18 cellular contexts compared by ENCODE assay signal in the genomic region with DNA sequence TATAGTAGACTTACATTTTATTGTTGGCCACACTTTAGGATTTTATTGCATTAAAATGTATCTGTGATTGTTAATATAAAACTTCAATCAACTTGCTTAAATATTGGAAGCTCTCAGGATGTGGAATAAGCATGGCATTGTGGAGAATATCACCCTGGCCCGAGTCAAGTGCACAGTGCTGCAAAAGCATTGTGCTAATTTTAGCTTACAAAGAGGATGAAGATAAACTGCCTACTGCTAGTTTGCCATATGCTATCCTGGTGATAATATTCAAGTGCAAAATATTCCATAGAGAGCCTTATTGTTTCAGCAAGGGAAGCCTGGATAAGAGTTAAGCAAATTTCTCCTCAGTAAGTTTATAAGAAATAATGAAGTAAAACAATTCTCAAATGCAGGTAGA. TPM values are rescaled to one million over a fixed set of nuclear protein-coding genes. Genes with fewer than 3 reads are reported as not detected.
A peak's percentile ranks its signal among the peaks of the same experiment; 100 is the strongest.
DNase-seq lines count a peak whose midpoint lies in the region; ATAC-seq, FAIRE-seq and TF ChIP-seq lines count a peak whose summit lies in the region.
"Had no signal": no experiment of that assay in that cellular context is flagged by ENCODE, and none has a peak within 500 bp of the region (broad histone marks: within the 10 kb centered on the region; RNA-seq: fewer than 3 reads in every experiment).

No MANE protein-coding gene starts in this region.

- H3K4me3 ChIP-seq in right lobe of liver (no peak overlapping the region), HepG2 (replicated peaks in 1 of 3; ENCODE audit: insufficient read depth in 1 of 3, low read depth in 2 of 3, low read length in 3 of 3) (no peak overlapping the region), right atrium auricular region (no peak overlapping the region)
- H3K4me3 ChIP-seq: breast epithelium, MG63, mucosa of descending colon, sigmoid colon had no signal

- POLR2A ChIA-PET in HepG2 (lab: Yijun Ruan, JAX): no interaction called here

- WGBS in right lobe of liver (ENCODE audit: insufficient coverage, low coverage, low lambda C conversion rate, missing lambda C conversion rate): 63% methylated on average over 1 of the region's 1 CpG
- WGBS in HepG2 (ENCODE audit: low lambda C conversion rate): 79% methylated on average over 1 of the region's 1 CpG

- TF ChIP-seq CTCF in right lobe of liver (IDR thresholded peaks at IDR 0.05) (no peak), HepG2 (CRISPR knock-in tag; IDR thresholded peaks at IDR 0.05) (no peak), right atrium auricular region (IDR thresholded peaks at IDR 0.05) (no peak)

- in situ Hi-C loops in HepG2 (cut with HindIII; ENCODE audit: extremely low pct_ligation_motif_present, low pct_unique_long_range_greater_than_20kb): no loop called here

- ATAC-seq in right lobe of liver (peak; percentile 23 to 59 (median 35)), HepG2 (no peak), HG02610 (IDR thresholded peaks at IDR 0.05; ENCODE audit: unreplicated experiment) (no peak), T-helper 17 cell (no peak)
- ATAC-seq: activated T-cell treated with anti-CD3 and anti-CD28 coated beads, Interleukin-2, amount 50 U/mL, for 72 hours; HCT116; mucosa of descending colon had no signal

- no peak overlapping the region for H3K27ac Mint-ChIP-seq in T-helper 17 cell
- H3K27ac Mint-ChIP-seq: activated CD4-positive, alpha-beta memory T cell treated with anti-CD3 and anti-CD28 coated beads, Interleukin-2, amount 10 ng/mL, durations not matched to agents 7 days and 5 days; activated T-cell treated with anti-CD3 and anti-CD28 coated beads, Interleukin-2, amount 50 U/mL, for 72 hours had no signal

- no TSS peak for BruUV-seq in HepG2 (replicated peaks; lab: Mats Ljungman, UMichigan)

- H3K9ac ChIP-seq in HepG2 (ENCODE audit: insufficient read depth, low read depth, low read length): no peak overlapping the region

- FAIRE-seq in HepG2 (lab: Jason Lieb, UNC): no peak

- TF ChIP-seq RAD21 in HepG2 (CRISPR knock-in tag; IDR thresholded peaks at IDR 0.05): no peak

- no peaks in the 10 kb centered on the region for H3K79me2 ChIP-seq in HepG2 (ENCODE audit: insufficient read depth, low read length)

- H3K27me3 ChIP-seq in right lobe of liver (no peaks in the 10 kb centered on the region), HepG2 (ENCODE audit: control insufficient read depth in 1 of 2, insufficient read depth in 2 of 2, low read length in 2 of 2) (no peaks in the 10 kb centered on the region), right atrium auricular region (no peaks in the 10 kb centered on the region)
- H3K27me3 ChIP-seq: breast epithelium, MG63, sigmoid colon had no signal

- no peaks in the 10 kb centered on the region for H3K36me3 ChIP-seq in right lobe of liver
- no peaks in the 10 kb centered on the region for H3K36me3 ChIP-seq in HepG2 (replicated peaks in 1 of 2; ENCODE audit: control insufficient read depth in 1 of 2, insufficient read depth in 2 of 2, low read length in 2 of 2)
- H3K36me3 ChIP-seq in right atrium auricular region: no peaks in the 10 kb centered on the region
- H3K36me3 ChIP-seq: breast epithelium, MG63 had no signal

- no peaks in the 10 kb centered on the region for H3K9me3 ChIP-seq in right lobe of liver
- no peaks in the 10 kb centered on the region for H3K9me3 ChIP-seq in HepG2 (ENCODE audit: low read length)
- H3K9me3 ChIP-seq in right atrium auricular region: no peaks in the 10 kb centered on the region
- H3K9me3 ChIP-seq in T-helper 17 cell (ENCODE audit: control insufficient read depth, low read length, poor library complexity, severe bottlenecking): no peaks in the 10 kb centered on the region
- H3K9me3 ChIP-seq: breast epithelium, MG63, mucosa of descending colon, sigmoid colon had no signal

- CTCF ChIA-PET in HepG2 (lab: Yijun Ruan, JAX; ENCODE audit: low intra/inter-chr PET ratio, low total read pairs): no interaction called here

- no peak overlapping the region for H3K4me3 Mint-ChIP-seq in T-helper 17 cell
- H3K4me3 Mint-ChIP-seq: activated CD4-positive, alpha-beta memory T cell treated with anti-CD3 and anti-CD28 coated beads, Interleukin-2, amount 10 ng/mL, durations not matched to agents 7 days and 5 days; activated T-cell treated with anti-CD3 and anti-CD28 coated beads, Interleukin-2, amount 50 U/mL, for 72 hours had no signal

- no peak overlapping the region for H2AFZ ChIP-seq in HepG2 (ENCODE audit: low read length)

- intact Hi-C loops in right lobe of liver (cut with DNase I) (no loop called here), HepG2 (cut with micrococcal nuclease; ENCODE audit: unreplicated experiment) (no loop called here)

- H3K36me3 Mint-ChIP-seq in T-helper 17 cell (ENCODE audit: low read depth): no peaks in the 10 kb centered on the region

- H3K4me2 ChIP-seq in HepG2 (ENCODE audit: low read depth, low read length): no peak overlapping the region

- TF ChIP-seq EP300 in HepG2 (IDR thresholded peaks at IDR 0.05; ENCODE audit: low read depth in 2 of 2, low read length in 2 of 2) (no peak), HepG2 (CRISPR knock-in tag; IDR thresholded peaks at IDR 0.05; ENCODE audit: borderline replicate concordance) (no peak)

- H4K20me1 ChIP-seq in HepG2 (ENCODE audit: insufficient read depth, low read length): no peaks in the 10 kb centered on the region

- DNase-seq in right lobe of liver: no peak
- DNase-seq in HepG2 (ENCODE audit: low spot score): no peak
- peak; percentile 3 for DNase-seq in OCI-M2 (lab: John Stamatoyannopoulos, UW; ENCODE audit: unreplicated experiment)
- no peak for DNase-seq in right atrium auricular region (ENCODE audit: low spot score)
- no peak for DNase-seq in T-helper 17 cell
- no peak for DNase-seq in stimulated activated naive CD4-positive, alpha-beta T cell treated with Interleukin-2 at 50 U/mL for 16 hours (lab: John Stamatoyannopoulos, UW)
- DNase-seq: activated CD4-positive, alpha-beta memory T cell treated with anti-CD3 and anti-CD28 coated beads, Interleukin-2, amount 10 ng/mL, durations not matched to agents 7 days and 5 days; activated T-cell treated with anti-CD3 and anti-CD28 coated beads, Interleukin-2, amount 50 U/mL, for 72 hours; effector CD4-positive, alpha-beta T cell; hypothalamus; MG63; mucosa of descending colon; occipital lobe; sigmoid colon; stimulated activated CD4-positive, alpha-beta T cell treated with anti-CD3 and anti-CD28 coated beads, Interleukin-1b, Interleukin-23, amount 100 ng/mL, for 48 hours had no signal

- no peaks in the 10 kb centered on the region for H3K4me1 Mint-ChIP-seq in T-helper 17 cell
- H3K4me1 Mint-ChIP-seq: activated CD4-positive, alpha-beta memory T cell treated with anti-CD3 and anti-CD28 coated beads, Interleukin-2, amount 10 ng/mL, durations not matched to agents 7 days and 5 days had no signal

- no peak overlapping the region for H3K27ac ChIP-seq in right lobe of liver
- H3K27ac ChIP-seq in HepG2 (ENCODE audit: extremely low read length, insufficient read depth, low read length): no peak overlapping the region
- peak overlapping the region; percentile 3 to 47 for H3K27ac ChIP-seq in right atrium auricular region
- H3K27ac ChIP-seq: breast epithelium had no signal

- H3K4me1 ChIP-seq in right lobe of liver (peaks cover 0 to 15% (median 1%) of the 10 kb centered on the region in 4 donors), HepG2 (ENCODE audit: insufficient read depth, low read length) (peaks cover 8% of the 10 kb centered on the region), right atrium auricular region (peaks cover 0 to 33% of the 10 kb centered on the region in 2 donors)
- H3K4me1 ChIP-seq: breast epithelium had no signal

- no peak for TF ChIP-seq POLR2A in right lobe of liver (IDR thresholded peaks at IDR 0.05)
- no peak for TF ChIP-seq POLR2A in HepG2 (IDR thresholded peaks at IDR 0.05; ENCODE audit: insufficient read depth in 1 of 2, low read depth in 2 of 2, low read length in 2 of 2)

- H3K27me3 Mint-ChIP-seq in T-helper 17 cell: peaks cover 6% of the 10 kb centered on the region
- H3K27me3 Mint-ChIP-seq: activated CD4-positive, alpha-beta memory T cell treated with anti-CD3 and anti-CD28 coated beads, Interleukin-2, amount 10 ng/mL, durations not matched to agents 7 days and 5 days had no signal

TF ChIP-seq in HepG2, 621 proteins besides CTCF, POLR2A, EP300 and RAD21 (continues in another document):
- no peak for TF ChIP-seq ZNF343 (CRISPR knock-in tag; IDR thresholded peaks at IDR 0.05)

RNA-seq across cellular contexts. Expression of gene MEIS1, which starts 54.5 kb away (rescaled TPM):
- total RNA-seq in right lobe of liver: 1 to 10 TPM; 3.1 to 8.8 (median 4.2) TPM
- total RNA-seq in HepG2 (2016; rRNA removed; fragmentation: Illumina TruSeq; extraction: Trizol): 4.5 and 6.0 TPM in 2 replicates
- 0.88 and 1.3 TPM in 2 replicates for total RNA-seq in HepG2 (2016; cell fraction: cytosol; rRNA removed; fragmentation: Illumina TruSeq; extraction: Trizol; ENCODE audit: low read depth)
- 4.4 and 6.6 TPM in 2 replicates for total RNA-seq in HepG2 (2016; cell fraction: insoluble cytoplasmic fraction; rRNA removed; fragmentation: Illumina TruSeq; extraction: Trizol)
- 2.1 and 4.3 TPM in 2 replicates for total RNA-seq in HepG2 (2016; cell fraction: membrane; rRNA removed; fragmentation: Illumina TruSeq; extraction: Trizol)
- 11.1 and 12.8 TPM in 2 replicates for total RNA-seq in HepG2 (2016; cell fraction: nucleus; rRNA removed; fragmentation: Illumina TruSeq; extraction: Trizol)
- polyA plus RNA-seq in HepG2 (2011; rRNA removed): 2.6 and 3.8 TPM in 2 replicates
- polyA plus RNA-seq in HepG2 (2011; cell fraction: cytosol; rRNA removed): 1.2 and 2.1 TPM in 2 replicates
- polyA plus RNA-seq in HepG2 (2011; cell fraction: nucleus; rRNA removed): 3.6 and 3.7 TPM in 2 replicates
- polyA plus RNA-seq in HepG2 (2012): 1.7 and 2.9 TPM in 2 replicates
- polyA plus RNA-seq in HepG2 (2016; cell fraction: cytosol; fragmentation: Illumina TruSeq; extraction: Trizol; ENCODE audit: low read depth): 0.16 and 0.49 TPM in 2 replicates
- polyA plus RNA-seq in HepG2 (2016; cell fraction: insoluble cytoplasmic fraction; fragmentation: Illumina TruSeq; extraction: Trizol; ENCODE audit: low read depth): 4.1 and 4.2 TPM in 2 replicates
- 1.0 and 1.1 TPM in 2 replicates for polyA plus RNA-seq in HepG2 (2016; cell fraction: membrane; fragmentation: Illumina TruSeq; extraction: Trizol; ENCODE audit: low read depth)
- 4.8 and 9.7 TPM in 2 replicates for polyA plus RNA-seq in HepG2 (2016; cell fraction: nucleus; fragmentation: Illumina TruSeq; extraction: Trizol; ENCODE audit: insufficient read depth, low read depth)
- polyA minus RNA-seq in HepG2 (2011; rRNA and poly(A)+ RNA removed; ENCODE audit: low replicate concordance): 6.9 and 19.7 TPM in 2 replicates
- polyA minus RNA-seq in HepG2 (2011; cell fraction: cytosol; rRNA and poly(A)+ RNA removed): 4.3 and 5.7 TPM in 2 replicates
- 19.1 and 25.4 TPM in 2 replicates for polyA minus RNA-seq in HepG2 (2011; cell fraction: nucleus; rRNA and poly(A)+ RNA removed)
- 10 to 100 TPM; 13.6 to 16.7 TPM for total RNA-seq in right atrium auricular region
- 10 to 100 TPM in 1 of 2 donors, under 1 TPM in 1; 0.80 to 13.4 TPM for total RNA-seq in T-helper 17 cell
- total RNA-seq: activated CD4-positive, alpha-beta memory T cell treated with anti-CD3 and anti-CD28 coated beads, Interleukin-2, amount 10 ng/mL, durations not matched to agents 7 days and 5 days had no signal

Comparison
In these comparisons a context has a peak if more than half of its experiments do, and no peak if none do; other contexts are left out.
1. ATAC-seq: peak in right lobe of liver (4 of 4); none in HepG2 (single experiment), HG02610 (single experiment) and T-helper 17 cell (single experiment).
2. H3K27ac ChIP-seq: peak in right atrium auricular region (2 of 2); none in right lobe of liver (0 of 3) and HepG2 (single experiment).